In genomic region chr10:129775681-129776080, GRCh38 we compare ENCODE assay signal across 19 cellular contexts.
"Had no signal": no experiment of that assay in that cellular context is flagged by ENCODE, and none has a peak within 500 bp of the region (broad histone marks: within the 10 kb centered on the region; RNA-seq: fewer than 3 reads in every experiment).

No MANE protein-coding gene starts in this region.

- H3K4me1 ChIP-seq: colonic mucosa, gastroesophageal sphincter, psoas muscle, right atrium auricular region, tibial nerve, vagina had no signal

- DNase-seq: activated CD4-positive, alpha-beta memory T cell treated with anti-CD3 and anti-CD28 coated beads, Interleukin-2, amount 10 ng/mL, durations not matched to agents 7 days and 5 days; activated CD4-positive, alpha-beta T cell treated with anti-CD3 and anti-CD28 coated beads for 48 hours; activated naive CD4-positive, alpha-beta T cell treated with Interleukin-2 at 50 U/mL for 16 hours; activated naive CD8-positive, alpha-beta T cell treated with anti-CD3 and anti-CD28 coated beads for 36 hours; activated T-cell treated with anti-CD3 and anti-CD28 coated beads, Interleukin-2, amount 50 U/mL, for 24 hours; colonic mucosa; mesenchymal stem cell; naive B cell; psoas muscle; stimulated activated CD4-positive, alpha-beta T cell treated with anti-CD3 and anti-CD28 coated beads, Interleukin-12 subunit alpha, Interleukin-12 subunit beta, amount 100 ng/mL, for 4 hours; stimulated activated CD4-positive, alpha-beta T cell treated with anti-CD3 and anti-CD28 coated beads, Interleukin-4, amount 100 ng/mL, for 4 hours; stimulated activated naive CD8-positive, alpha-beta T cell treated with anti-CD3 and anti-CD28 coated beads, Interleukin-15, Interleukin-2, amounts not matched to agents 100 U/mL and 50 U/mL, for 24 hours; substantia nigra had no signal

- H3K27ac ChIP-seq: colonic mucosa, epithelial cell of prostate, gastroesophageal sphincter, psoas muscle, right atrium auricular region, tibial nerve, vagina had no signal

- H3K4me3 ChIP-seq: colonic mucosa, gastroesophageal sphincter, psoas muscle, right atrium auricular region, tibial nerve, vagina had no signal

- H3K36me3 ChIP-seq: colonic mucosa, right atrium auricular region, vagina had no signal

- H3K9me3 ChIP-seq: colonic mucosa, gastroesophageal sphincter, psoas muscle, right atrium auricular region, vagina had no signal

- H3K27me3 ChIP-seq: colonic mucosa, gastroesophageal sphincter, right atrium auricular region, tibial nerve, vagina had no signal

- ATAC-seq: activated T-helper 17 cell treated with anti-CD3 and anti-CD28 coated beads, Interleukin-2, amount 50 U/mL, for 72 hours; gastroesophageal sphincter; psoas muscle; stimulated activated naive CD8-positive, alpha-beta T cell treated with anti-CD3 and anti-CD28 coated beads, Interleukin-15, Interleukin-2, amounts not matched to agents 100 U/mL and 50 U/mL, for 24 hours had no signal
